ENCODE assay signal across 27 cellular contexts in genomic region chr11:98059488-98059887, GRCh38.
"Had no signal": no experiment of that assay in that cellular context is flagged by ENCODE, and none has a peak within 500 bp of the region (broad histone marks: within the 10 kb centered on the region; RNA-seq: fewer than 3 reads in every experiment).

No MANE protein-coding gene starts in this region.

- FAIRE-seq: urothelium cell line had no signal

- H3K4me3 ChIP-seq: stomach, suprapubic skin, testis, thoracic aorta, thyroid gland, tibial artery, tibial nerve, transverse colon, upper lobe of left lung, upper lobe of right lung, uterus, vagina had no signal

- H3K9me3 ChIP-seq: stomach, suprapubic skin, testis, thoracic aorta, thyroid gland, tibial artery, tibial nerve, transverse colon, upper lobe of left lung, upper lobe of right lung, uterus, vagina had no signal

- DNase-seq: stimulated activated CD4-positive, alpha-beta T cell treated with anti-CD3 and anti-CD28 coated beads, Interleukin-2, amount 100 ng/mL, for 48 hours; stimulated activated CD4-positive, alpha-beta T cell treated with anti-CD3 and anti-CD28 coated beads, Interleukin-4, amount 100 ng/mL, for 1 hour; stimulated activated CD4-positive, alpha-beta T cell treated with anti-CD3 and anti-CD28 coated beads, Interleukin-4, amount 100 ng/mL, for 24 hours; stimulated activated CD4-positive, alpha-beta T cell treated with anti-CD3 and anti-CD28 coated beads, Interleukin-4, amount 100 ng/mL, for 4 hours; stimulated activated CD8-positive, alpha-beta memory T cell treated with anti-CD3 and anti-CD28 coated beads, Interleukin-4, amount 100 ng/mL, for 48 hours; stimulated activated naive B cell treated with anti-CD40 and anti-IgM and Interleukin-4, amounts not matched to agents 10 μg/mL and 1 μg/mL and 100 μg/mL, for 72 hours; stimulated activated naive CD4-positive, alpha-beta T cell; stimulated activated naive CD4-positive, alpha-beta T cell treated with Interleukin-2 at 50 U/mL for 16 hours; stimulated activated naive CD8-positive, alpha-beta T cell treated with anti-CD3 and anti-CD28 coated beads, Interleukin-15, amount 100 ng/mL, for 72 hours; stimulated activated naive CD8-positive, alpha-beta T cell treated with anti-CD3 and anti-CD28 coated beads, Interleukin-15, Interleukin-2, amounts not matched to agents 100 U/mL and 50 U/mL, for 24 hours; stomach; substantia nigra; testis; thyroid gland; tibial artery; transverse colon; trophoblast cell; upper lobe of left lung; upper lobe of right lung; uterus had no signal

- H3K27ac ChIP-seq: stomach, suprapubic skin, testis, thoracic aorta, thyroid gland, tibial artery, tibial nerve, transverse colon, upper lobe of left lung, upper lobe of right lung, uterus, vagina had no signal

- ATAC-seq: stimulated activated effector memory CD8-positive, alpha-beta T cell treated with anti-CD3 and anti-CD28 coated beads, Interleukin-12 subunit alpha, Interleukin-12 subunit beta, amount 100 ng/mL, for 72 hours; stimulated activated memory B cell treated with anti-CD40 and anti-IgM and Interleukin-4, amounts not matched to agents 10 μg/mL and 1 μg/mL and 100 μg/mL, for 72 hours; stimulated activated naive B cell treated with anti-CD40 and anti-IgM and Interleukin-4, amounts not matched to agents 10 μg/mL and 1 μg/mL and 100 μg/mL, for 72 hours; stimulated activated naive CD8-positive, alpha-beta T cell treated with anti-CD3 and anti-CD28 coated beads, Interleukin-15, amount 100 ng/mL, for 72 hours; stimulated activated naive CD8-positive, alpha-beta T cell treated with anti-CD3 and anti-CD28 coated beads, Interleukin-15, Interleukin-2, amounts not matched to agents 100 U/mL and 50 U/mL, for 24 hours; upper lobe of right lung had no signal

- H3K4me1 ChIP-seq: stomach, suprapubic skin, testis, thyroid gland, tibial artery, tibial nerve, transverse colon, upper lobe of left lung, upper lobe of right lung, uterus, vagina had no signal

- H3K36me3 ChIP-seq: stomach, suprapubic skin, thoracic aorta, thyroid gland, tibial artery, tibial nerve, transverse colon, upper lobe of left lung, upper lobe of right lung, uterus, vagina had no signal

- H3K27me3 ChIP-seq: stomach, suprapubic skin, testis, thyroid gland, tibial artery, tibial nerve, transverse colon, upper lobe of left lung, upper lobe of right lung, uterus, vagina had no signal
